Comparison of ENCODE assay signal across 16 cellular contexts in the genomic region with DNA sequence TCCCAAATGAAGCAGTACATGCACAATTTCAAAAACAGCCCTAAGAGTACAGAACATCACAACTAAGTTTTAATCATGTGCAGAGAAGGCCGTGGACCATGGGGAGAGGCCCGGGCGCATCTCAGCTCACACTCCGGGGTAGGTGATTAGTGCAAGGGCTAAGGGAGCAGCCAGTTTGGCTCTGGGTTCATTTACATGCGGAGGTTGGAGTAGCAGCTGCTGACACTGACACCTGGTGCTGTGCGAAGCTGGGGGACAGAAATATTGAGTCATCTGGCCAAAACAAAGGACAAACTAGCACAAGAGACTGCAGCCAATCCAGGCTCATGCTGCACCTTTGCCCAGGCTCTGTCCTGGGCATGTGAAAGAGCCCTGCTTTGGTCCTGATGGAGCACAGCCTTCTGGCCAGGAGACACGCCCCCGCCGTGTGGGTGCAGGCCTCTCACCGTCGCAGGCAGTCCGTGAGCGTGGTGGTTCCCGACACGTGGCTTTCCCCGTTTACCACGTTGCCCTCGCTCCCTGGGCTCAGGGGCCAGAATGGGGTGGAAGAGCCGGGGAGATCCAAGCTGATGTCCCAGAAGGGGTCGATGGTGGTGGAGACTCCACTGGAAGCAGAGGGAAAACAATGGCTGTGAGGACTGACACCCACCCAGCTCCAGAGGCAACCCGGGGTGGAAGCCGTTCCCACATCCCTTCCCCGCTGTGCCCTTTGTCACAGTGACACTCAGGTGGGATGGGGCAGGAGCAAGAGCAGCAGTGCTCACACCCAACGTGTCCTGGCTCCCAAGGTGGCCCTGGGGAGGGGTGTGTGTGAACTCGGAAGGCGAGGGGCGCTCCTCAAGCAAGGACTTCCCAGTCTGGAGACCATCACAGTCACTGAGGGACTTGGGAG. TPM values are rescaled to one million over a fixed set of nuclear protein-coding genes. Genes with fewer than 3 reads are reported as not detected.
DNase-seq lines count a peak whose midpoint lies in the region; ATAC-seq and TF ChIP-seq lines count a peak whose summit lies in the region.
"Had no signal": no experiment of that assay in that cellular context is flagged by ENCODE, and none has a peak within 500 bp of the region (broad histone marks: within the 10 kb centered on the region; RNA-seq: fewer than 3 reads in every experiment).

No MANE protein-coding gene starts in this region.

- no peaks in the 10 kb centered on the region for H3K9me3 Mint-ChIP-seq in neural progenitor cell
- H3K9me3 Mint-ChIP-seq: activated T-helper 2 cell treated with anti-CD3 and anti-CD28 coated beads, Interferon-gamma antibody, Interleukin-2, Interleukin-4, amounts not matched to agents 10 μg/mL and 5 μg/mL and 100 μg/mL, durations not matched to agents 14 hours and 24 hours and 36 hours had no signal

- H3K4me3 ChIP-seq in H7 (ENCODE audit: insufficient read depth, low read depth, low read length) (no peak overlapping the region), neural progenitor cell (no peak overlapping the region)
- H3K4me3 ChIP-seq in effector memory CD4-positive, alpha-beta T cell (ENCODE audit: insufficient read depth, low read depth, low read length, poor library complexity, severe bottlenecking): no peak overlapping the region

- no peak overlapping the region for H2AFZ ChIP-seq in neural progenitor cell (replicated peaks)

- H3K9ac ChIP-seq in neural progenitor cell: no peak overlapping the region

- H3K4me2 ChIP-seq in neural progenitor cell: no peak overlapping the region

- no peaks in the 10 kb centered on the region for H3K9me3 ChIP-seq in neural progenitor cell (ENCODE audit: low read depth)
- no peaks in the 10 kb centered on the region for H3K9me3 ChIP-seq in effector memory CD4-positive, alpha-beta T cell (ENCODE audit: control insufficient read depth, low read length)

- no peak overlapping the region for H3K4me3 Mint-ChIP-seq in neural progenitor cell
- H3K4me3 Mint-ChIP-seq: activated CD8-positive, alpha-beta memory T cell treated with anti-CD3 and anti-CD28 coated beads, Interleukin-2, amount 10 ng/mL, durations not matched to agents 7 days and 5 days had no signal

- no peaks in the 10 kb centered on the region for H3K27me3 ChIP-seq in H7 (ENCODE audit: control insufficient read depth, insufficient read depth, low read length)
- no peaks in the 10 kb centered on the region for H3K27me3 ChIP-seq in neural progenitor cell
- no peaks in the 10 kb centered on the region for H3K27me3 ChIP-seq in effector memory CD4-positive, alpha-beta T cell (replicated peaks; ENCODE audit: control insufficient read depth, insufficient read depth, low read length, poor library complexity, severe bottlenecking)

- peak overlapping the region; percentile 38 for H3K27ac Mint-ChIP-seq in neural progenitor cell
- H3K27ac Mint-ChIP-seq: activated CD8-positive, alpha-beta memory T cell treated with anti-CD3 and anti-CD28 coated beads, Interleukin-2, amount 10 ng/mL, durations not matched to agents 7 days and 5 days; activated T-helper 2 cell treated with anti-CD3 and anti-CD28 coated beads, Interferon-gamma antibody, Interleukin-2, Interleukin-4, amounts not matched to agents 10 μg/mL and 5 μg/mL and 100 μg/mL, durations not matched to agents 14 hours and 24 hours and 36 hours had no signal

- H3K79me2 ChIP-seq in neural progenitor cell (ENCODE audit: low read depth): peaks cover 93% of the 10 kb centered on the region

- TF ChIP-seq CTCF in neural progenitor cell (IDR thresholded peaks at IDR 0.05): no peak

- no peaks in the 10 kb centered on the region for H3K4me1 ChIP-seq in neural progenitor cell
- no peaks in the 10 kb centered on the region for H3K4me1 ChIP-seq in effector memory CD4-positive, alpha-beta T cell (ENCODE audit: control insufficient read depth, insufficient read depth, low read length, poor library complexity, severe bottlenecking)

- peaks cover 16% of the 10 kb centered on the region for H3F3A ChIP-seq in neural progenitor cell (ENCODE audit: low read depth)

- no peak for ATAC-seq in HG03280 (IDR thresholded peaks at IDR 0.05; ENCODE audit: unreplicated experiment)
- ATAC-seq in HG03521 (IDR thresholded peaks at IDR 0.05; ENCODE audit: unreplicated experiment): no peak
- ATAC-seq: activated CD8-positive, alpha-beta memory T cell treated with anti-CD3 and anti-CD28 coated beads, Interleukin-2, amount 10 ng/mL, durations not matched to agents 7 days and 5 days had no signal

- peaks cover 4% of the 10 kb centered on the region for H3K27me3 Mint-ChIP-seq in neural progenitor cell (ENCODE audit: insufficient read depth, low read depth)
- H3K27me3 Mint-ChIP-seq: activated CD8-positive, alpha-beta memory T cell treated with anti-CD3 and anti-CD28 coated beads, Interleukin-2, amount 10 ng/mL, durations not matched to agents 7 days and 5 days had no signal

- DNase-seq in COLO668 (lab: John Stamatoyannopoulos, UW; ENCODE audit: unreplicated experiment) (peak; percentile 40), H7 (peak; percentile 45), neural progenitor cell (ENCODE audit: low spot score) (no peak), iPS-NIHi7 (ENCODE audit: extremely low spot score) (no peak)
- DNase-seq in effector memory CD4-positive, alpha-beta T cell: no peak
- DNase-seq: activated CD8-positive, alpha-beta memory T cell treated with anti-CD3 and anti-CD28 coated beads, Interleukin-2, amount 10 ng/mL, durations not matched to agents 7 days and 5 days; AML-193; amniotic stem cell; midbrain; NCI-H1417; NCI-H2107; NCI-H526 had no signal

- H3K36me3 ChIP-seq in H7 (replicated peaks; ENCODE audit: control insufficient read depth, insufficient read depth, low read length) (peaks cover 73% of the 10 kb centered on the region), neural progenitor cell (peaks cover 16% of the 10 kb centered on the region)
- peaks cover 96% of the 10 kb centered on the region for H3K36me3 ChIP-seq in effector memory CD4-positive, alpha-beta T cell (ENCODE audit: control insufficient read depth, insufficient read depth, low read length)

- no peaks in the 10 kb centered on the region for H3K4me1 Mint-ChIP-seq in neural progenitor cell

- H3K36me3 Mint-ChIP-seq in neural progenitor cell: peaks cover 53% of the 10 kb centered on the region

- H4K20me1 ChIP-seq in neural progenitor cell (ENCODE audit: low read depth): peaks cover 90% of the 10 kb centered on the region

- H3K27ac ChIP-seq in cingulate gyrus (ENCODE audit: low read depth, low read length): peak overlapping the region; percentile 34
- no peak overlapping the region for H3K27ac ChIP-seq in neural progenitor cell
- H3K27ac ChIP-seq in effector memory CD4-positive, alpha-beta T cell (ENCODE audit: insufficient read depth, low read length, poor library complexity, severe bottlenecking): no peak overlapping the region

RNA-seq across cellular contexts. Expression of a gene that starts 31.9 kb away (rescaled TPM):
- total RNA-seq in H7 (2014; rRNA removed; shearing (Covaris generic)): 432 and 539 TPM in 2 replicates
- 192 and 244 TPM in 2 replicates for total RNA-seq in neural progenitor cell (ENCODE audit: low replicate concordance)

Comparison
In these comparisons a context has a peak if more than half of its experiments do, and no peak if none do; other contexts are left out.
1. DNase-seq: peak in COLO668 (single experiment) and H7 (single experiment); none in neural progenitor cell (single experiment), effector memory CD4-positive, alpha-beta T cell (0 of 3) and iPS-NIHi7 (single experiment).